Comparison of ENCODE assay signal across 29 cellular contexts in genomic region chr2:216996279-216996845, GRCh38.
"Had no signal": no experiment of that assay in that cellular context is flagged by ENCODE, and none has a peak within 500 bp of the region (broad histone marks: within the 10 kb centered on the region; RNA-seq: fewer than 3 reads in every experiment).

No MANE protein-coding gene starts in this region.

- H3K27ac ChIP-seq: ascending aorta, SJCRH30, SK-N-MC had no signal

- H3K36me3 ChIP-seq: ascending aorta, SJCRH30 had no signal

- H3K36me3 Mint-ChIP-seq: activated naive CD8-positive, alpha-beta T cell treated with anti-CD3 and anti-CD28 coated beads for 36 hours; brain had no signal

- H3K27me3 ChIP-seq: ascending aorta, SJCRH30 had no signal

- H3K4me1 Mint-ChIP-seq: activated CD4-positive, alpha-beta T cell treated with anti-CD3 and anti-CD28 coated beads, Interleukin-2, amount 10 ng/mL, durations not matched to agents 24 days and 14 days; activated naive CD8-positive, alpha-beta T cell treated with anti-CD3 and anti-CD28 coated beads for 36 hours; activated T-helper 17 cell treated with anti-CD3 and anti-CD28 coated beads, Interleukin-2, amount 50 U/mL, for 72 hours had no signal

- H3K4me3 Mint-ChIP-seq: activated CD4-positive, alpha-beta T cell treated with anti-CD3 and anti-CD28 coated beads, Interleukin-2, amount 10 ng/mL, durations not matched to agents 24 days and 14 days; activated CD8-positive, alpha-beta T cell treated with anti-CD3 and anti-CD28 coated beads for 36 hours; activated naive CD8-positive, alpha-beta T cell treated with anti-CD3 and anti-CD28 coated beads for 36 hours; activated T-cell treated with anti-CD3 and anti-CD28 coated beads, Interleukin-2, amount 50 U/mL, for 72 hours; activated T-helper 17 cell treated with anti-CD3 and anti-CD28 coated beads, Interleukin-2, amount 50 U/mL, for 72 hours; brain had no signal

- H3K4me3 ChIP-seq: ascending aorta, SJCRH30, SK-N-MC had no signal

- H3K9me3 ChIP-seq: ascending aorta, SJCRH30 had no signal

- H3K27ac Mint-ChIP-seq: activated CD4-positive, alpha-beta T cell treated with anti-CD3 and anti-CD28 coated beads, Interleukin-2, amount 10 ng/mL, durations not matched to agents 24 days and 14 days; activated CD8-positive, alpha-beta T cell treated with anti-CD3 and anti-CD28 coated beads for 36 hours; activated naive CD8-positive, alpha-beta T cell treated with anti-CD3 and anti-CD28 coated beads for 36 hours; activated T-cell treated with anti-CD3 and anti-CD28 coated beads, Interleukin-2, amount 50 U/mL, for 72 hours; activated T-helper 17 cell treated with anti-CD3 and anti-CD28 coated beads, Interleukin-2, amount 50 U/mL, for 72 hours; brain had no signal

- ATAC-seq: activated CD8-positive, alpha-beta T cell treated with anti-CD3 and anti-CD28 coated beads for 36 hours; activated T-cell treated with anti-CD3 and anti-CD28 coated beads, Interleukin-2, amount 50 U/mL, for 72 hours; activated T-helper 17 cell treated with anti-CD3 and anti-CD28 coated beads, Interleukin-2, amount 50 U/mL, for 72 hours; Panc1 had no signal

- DNase-seq: activated CD4-positive, alpha-beta T cell treated with anti-CD3 and anti-CD28 coated beads, Interleukin-2, amount 10 ng/mL, durations not matched to agents 24 days and 14 days; activated CD4-positive, alpha-beta T cell treated with anti-CD3 and anti-CD28 coated beads, Interleukin-2, amount 50 U/mL, for 4 hours; activated CD8-positive, alpha-beta T cell treated with anti-CD3 and anti-CD28 coated beads for 36 hours; activated effector memory CD4-positive, alpha-beta T cell treated with anti-CD3 and anti-CD28 coated beads, Interleukin-2, amount 50 U/mL, for 16 hours; activated naive CD4-positive, alpha-beta T cell; activated naive CD4-positive, alpha-beta T cell treated with anti-CD3 and anti-CD28 coated beads, Interleukin-2, amount 50 U/mL, for 16 hours; activated naive CD8-positive, alpha-beta T cell treated with anti-CD3 and anti-CD28 coated beads for 36 hours; activated T-cell treated with anti-CD3 and anti-CD28 coated beads, Interleukin-2, amount 50 U/mL, for 1 hour; activated T-cell treated with anti-CD3 and anti-CD28 coated beads, Interleukin-2, amount 50 U/mL, for 72 hours; amygdala; caudate nucleus; cerebellar nuclear complex; KG1; NCI-H1048; NCI-H1105 treated with DMSO at 0.1 percent for 48 hours; NCI-H1436; NCI-H1694; NCI-H2029; NCI-H345; NCI-H524 treated with DMSO at 0.1 percent for 48 hours; NK-92 treated with Interleukin-12 subunit alpha and Interleukin-12 subunit beta, amount 100 ng/mL, for 24 hours; SHP77; SJCRH30; T1000 had no signal

- H3K9me3 Mint-ChIP-seq: activated CD4-positive, alpha-beta T cell treated with anti-CD3 and anti-CD28 coated beads, Interleukin-2, amount 10 ng/mL, durations not matched to agents 24 days and 14 days; activated CD8-positive, alpha-beta T cell treated with anti-CD3 and anti-CD28 coated beads for 36 hours; activated naive CD8-positive, alpha-beta T cell treated with anti-CD3 and anti-CD28 coated beads for 36 hours; activated T-helper 17 cell treated with anti-CD3 and anti-CD28 coated beads, Interleukin-2, amount 50 U/mL, for 72 hours had no signal
